In the genomic region with DNA sequence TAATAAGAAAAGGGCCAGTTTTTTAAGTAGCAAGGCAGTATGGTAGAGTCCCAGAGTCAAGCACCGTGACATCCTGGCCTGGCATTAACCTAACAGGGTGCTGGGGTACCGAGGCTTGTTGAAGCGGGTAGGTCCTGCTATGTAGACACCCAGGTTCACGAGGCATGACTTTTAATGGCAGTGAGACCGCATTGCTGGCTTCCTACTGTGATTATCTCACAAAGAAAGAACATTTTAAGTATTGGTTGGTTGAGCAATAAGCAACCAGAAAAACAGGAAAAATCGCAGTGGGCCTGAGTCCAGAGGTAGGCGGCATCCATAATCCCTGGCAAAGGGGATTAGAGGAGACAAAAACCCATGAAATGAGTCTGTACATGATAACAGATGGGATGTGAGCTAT, we compare ENCODE assay signal across 21 cellular contexts.
DNase-seq lines count a peak whose midpoint lies in the region; ATAC-seq and TF ChIP-seq lines count a peak whose summit lies in the region.
"Had no signal": no experiment of that assay in that cellular context is flagged by ENCODE, and none has a peak within 500 bp of the region (broad histone marks: within the 10 kb centered on the region; RNA-seq: fewer than 3 reads in every experiment).

No MANE protein-coding gene starts in this region.

- POLR2A ChIA-PET in HEK293T (lab: Yijun Ruan, JAX) (no interaction called here), RWPE1 (lab: Yijun Ruan, JAX; ENCODE audit: low non-redundant PET) (no interaction called here)

- H3K4me1 ChIP-seq in mammary epithelial cell (ENCODE audit: insufficient read depth, low read length) (no peaks in the 10 kb centered on the region), mesenchymal stem cell (ENCODE audit: control insufficient read depth, insufficient read depth, low read depth, low read length) (no peaks in the 10 kb centered on the region)
- H3K4me1 ChIP-seq: psoas muscle, tibial nerve had no signal

- in situ Hi-C loops in mammary epithelial cell (cut with MboI; ENCODE audit: low sequenced_read_pairs in 2 of 2), result loop anchor here in 1 of 2 donors (25.0 kb wide), 1 partner anchor 995 kb away; no protein-coding TSS in a partner anchor

- peak overlapping the region; percentile 25 for H2AFZ ChIP-seq in mammary epithelial cell (ENCODE audit: low read depth, low read length)
- H2AFZ ChIP-seq in mesenchymal stem cell (ENCODE audit: low read depth, low read length), result no peak overlapping the region

- H3K79me1 ChIP-seq in mesenchymal stem cell (replicated peaks; ENCODE audit: low read length, poor library complexity, severe bottlenecking), result no peaks in the 10 kb centered on the region

- no peak overlapping the region for H2BK120ac ChIP-seq in mesenchymal stem cell (ENCODE audit: low read depth, low read length)

- no peaks in the 10 kb centered on the region for H3K79me2 ChIP-seq in mammary epithelial cell (ENCODE audit: insufficient read depth, low read length)

- H3K4me3 ChIP-seq in mammary epithelial cell (replicated peaks in 1 of 3; ENCODE audit: insufficient read depth in 1 of 3, low read depth in 2 of 3, low read length in 3 of 3) (no peak overlapping the region), mesenchymal stem cell (ENCODE audit: insufficient read depth in 1 of 2, low read depth in 1 of 2, low read length in 2 of 2) (no peak overlapping the region)
- H3K4me3 ChIP-seq: BLaER1 treated with 17β-estradiol and CSF1 and Interleukin-3, amounts not matched to agents 10 nM and 100 nM; K562; left ventricle myocardium inferior; psoas muscle; tibial nerve had no signal

- no peak overlapping the region for H4K91ac ChIP-seq in mesenchymal stem cell (ENCODE audit: low read length)

- no peak overlapping the region for H2BK15ac ChIP-seq in mesenchymal stem cell (ENCODE audit: low read depth, poor library complexity, severe bottlenecking)

- H2BK12ac ChIP-seq in mesenchymal stem cell (ENCODE audit: low read length in 2 of 2), result no peak overlapping the region

- no peak overlapping the region for H3K4me2 ChIP-seq in mammary epithelial cell (ENCODE audit: insufficient read depth, low read depth, low read length)
- H3K4me2 ChIP-seq in mesenchymal stem cell (ENCODE audit: low read length, poor library complexity, severe bottlenecking), result no peak overlapping the region

- intact Hi-C loops in mammary epithelial cell (cut with micrococcal nuclease), result no loop called here

- H3K18ac ChIP-seq in mesenchymal stem cell (ENCODE audit: low read depth in 1 of 2, low read length in 2 of 2), result no peak overlapping the region

- no peak overlapping the region for H2BK5ac ChIP-seq in mesenchymal stem cell (ENCODE audit: low read depth, low read length, poor library complexity, severe bottlenecking)

- CTCF ChIA-PET in mammary epithelial cell (lab: Charles Lee; ENCODE audit: low non-redundant PET) (no interaction called here), HEK293T (lab: Yijun Ruan, JAX) (no interaction called here), RWPE1 (lab: Yijun Ruan, JAX) (no interaction called here)

- H3K23ac ChIP-seq in mesenchymal stem cell (ENCODE audit: low read length in 2 of 2), result no peak overlapping the region

- H3K36me3 ChIP-seq in mammary epithelial cell (ENCODE audit: insufficient read depth, low read length) (no peaks in the 10 kb centered on the region), mesenchymal stem cell (ENCODE audit: control insufficient read depth in 1 of 2, insufficient read depth in 2 of 2, low read depth in 1 of 2, low read length in 2 of 2) (no peaks in the 10 kb centered on the region)
- H3K36me3 ChIP-seq: BLaER1 treated with 17β-estradiol and CSF1 and Interleukin-3, amounts not matched to agents 10 nM and 100 nM; left ventricle myocardium inferior; tibial nerve had no signal

- H2AK5ac ChIP-seq in mesenchymal stem cell (ENCODE audit: low read length, severe bottlenecking), result no peak overlapping the region

- no TSS peak for BruUV-seq in mammary epithelial cell (replicated peaks; lab: Mats Ljungman, UMichigan)

- H3K9me3 ChIP-seq in mammary epithelial cell (replicated peaks; ENCODE audit: insufficient read depth, low read length) (no peaks in the 10 kb centered on the region), mesenchymal stem cell (ENCODE audit: control insufficient read depth, low read length) (no peaks in the 10 kb centered on the region)
- H3K9me3 ChIP-seq: BLaER1 treated with 17β-estradiol and CSF1 and Interleukin-3, amounts not matched to agents 10 nM and 100 nM; left ventricle myocardium inferior; psoas muscle; tibial nerve had no signal

- H3K27me3 ChIP-seq in mammary epithelial cell (ENCODE audit: insufficient read depth, low read length) (no peaks in the 10 kb centered on the region), mesenchymal stem cell (ENCODE audit: control insufficient read depth in 1 of 2, insufficient read depth in 1 of 2, low read length in 2 of 2) (no peaks in the 10 kb centered on the region)
- H3K27me3 ChIP-seq: BLaER1 treated with 17β-estradiol and CSF1 and Interleukin-3, amounts not matched to agents 10 nM and 100 nM; tibial nerve had no signal

- H3K27ac ChIP-seq in mammary epithelial cell (ENCODE audit: insufficient read depth, low read depth, low read length), result no peak overlapping the region
- H3K27ac ChIP-seq in RWPE1, result no peak overlapping the region
- no peak overlapping the region for H3K27ac ChIP-seq in mesenchymal stem cell (ENCODE audit: low read length, poor library complexity, severe bottlenecking)
- H3K27ac ChIP-seq: BLaER1 treated with 17β-estradiol and CSF1 and Interleukin-3, amounts not matched to agents 10 nM and 100 nM; left ventricle myocardium inferior; psoas muscle; tibial nerve had no signal

- WGBS in mammary epithelial cell (ENCODE audit: low coverage, missing lambda C conversion rate), result 58% methylated on average over 7 of the region's 7 CpGs
- WGBS in mesenchymal stem cell, result 92% methylated on average over 7 of the region's 7 CpGs

- dilution Hi-C loops in mammary epithelial cell (cut with HindIII; ENCODE audit: low sequenced_read_pairs), result no loop called here

- TF ChIP-seq CTCF in mammary epithelial cell (conservative IDR thresholded peaks at IDR 0.05 in 1 of 2, IDR thresholded peaks at IDR 0.05 in 1 of 2; ENCODE audit: extremely low read depth in 1 of 2, insufficient read depth in 1 of 2, low read depth in 1 of 2, low read length in 2 of 2), result no peak
- TF ChIP-seq CTCF in RWPE1 (conservative IDR thresholded peaks at IDR 0.05; ENCODE audit: low read depth), result no peak

- no peaks in the 10 kb centered on the region for H4K20me1 ChIP-seq in mammary epithelial cell (ENCODE audit: insufficient read depth, low read length)
- H4K20me1 ChIP-seq: BLaER1 treated with 17β-estradiol and CSF1 and Interleukin-3, amounts not matched to agents 10 nM and 100 nM had no signal

- DNase-seq in NCI-H1694 treated with DMSO at 0.1 percent for 48 hours (lab: John Stamatoyannopoulos, UW), result peak; percentile 22
- DNase-seq in mammary epithelial cell, result peak; percentile 3
- peak; percentile 19 for DNase-seq in left kidney (ENCODE audit: low read depth, low spot score)
- no peak for DNase-seq in HEK293T (ENCODE audit: extremely low spot score)
- DNase-seq in RWPE1 (ENCODE audit: low spot score), result no peak
- no peak for DNase-seq in mesenchymal stem cell
- DNase-seq: activated CD4-positive, alpha-beta memory T cell treated with anti-CD3 and anti-CD28 coated beads, Interleukin-2, amount 10 ng/mL, durations not matched to agents 7 days and 5 days; activated CD8-positive, alpha-beta memory T cell treated with anti-CD3 and anti-CD28 coated beads, Interleukin-2, amount 50 U/mL, for 4 hours; activated naive CD4-positive, alpha-beta T cell treated with Interleukin-2 at 50 U/mL for 16 hours; DMS53; left ventricle myocardium inferior; NCI-H1092 treated with DMSO at 0.1 percent for 48 hours; NCI-H187 treated with DMSO at 0.1 percent for 48 hours; nucleus accumbens; psoas muscle; SHP77; stimulated activated CD4-positive, alpha-beta T cell treated with anti-CD3 and anti-CD28 coated beads, Interleukin-4, amount 100 ng/mL, for 24 hours had no signal

- H3K9ac ChIP-seq in mammary epithelial cell (ENCODE audit: insufficient read depth, low read length) (no peak overlapping the region), mesenchymal stem cell (ENCODE audit: low read length) (no peak overlapping the region)
- H3K9ac ChIP-seq: BLaER1 treated with 17β-estradiol and CSF1 and Interleukin-3, amounts not matched to agents 10 nM and 100 nM had no signal

- ATAC-seq in HG02885 (IDR thresholded peaks at IDR 0.05; ENCODE audit: poor library complexity, unreplicated experiment), result no peak
- ATAC-seq: K562, psoas muscle had no signal

- no peak overlapping the region for H3K4ac ChIP-seq in mesenchymal stem cell (ENCODE audit: low read depth in 1 of 2, low read length in 2 of 2)

- no peak overlapping the region for H3K14ac ChIP-seq in mesenchymal stem cell (ENCODE audit: low read length in 2 of 2)

- no peak overlapping the region for H4K8ac ChIP-seq in mesenchymal stem cell (ENCODE audit: low read length)

TF ChIP-seq in HEK293T, 16 proteins besides CTCF, POLR2A, EP300 and RAD21:
- TF ChIP-seq TARDBP (IDR thresholded peaks at IDR 0.05) (no peak), ARNT (IDR thresholded peaks at IDR 0.05) (no peak), FOXM1 (IDR thresholded peaks at IDR 0.05; ENCODE audit: borderline replicate concordance) (no peak), LEF1 (IDR thresholded peaks at IDR 0.05; ENCODE audit: borderline replicate concordance) (no peak), SUZ12 (IDR thresholded peaks at IDR 0.05) (no peak), FOXA1 (IDR thresholded peaks at IDR 0.05) (no peak), HDGF (IDR thresholded peaks at IDR 0.05; ENCODE audit: borderline replicate concordance) (no peak), L3MBTL2 (conservative IDR thresholded peaks at IDR 0.05) (no peak), SP1 (IDR thresholded peaks at IDR 0.05) (no peak), ZNF384 (IDR thresholded peaks at IDR 0.05) (no peak), CTBP1 (IDR thresholded peaks at IDR 0.05; ENCODE audit: borderline replicate concordance) (no peak), NFRKB (IDR thresholded peaks at IDR 0.05) (no peak), PKNOX1 (IDR thresholded peaks at IDR 0.05) (no peak), ELF4 (IDR thresholded peaks at IDR 0.05) (no peak), FOXK2 (IDR thresholded peaks at IDR 0.05) (no peak), BHLHE40 (IDR thresholded peaks at IDR 0.05; ENCODE audit: borderline replicate concordance) (no peak)

Comparison
In these comparisons a context has a peak if more than half of its experiments do, and no peak if none do; other contexts are left out.
1. DNase-seq: peak in NCI-H1694 treated with DMSO at 0.1 percent for 48 hours (single experiment), mammary epithelial cell (single experiment) and left kidney (single experiment); none in HEK293T (single experiment), RWPE1 (single experiment) and mesenchymal stem cell (single experiment).